ENCODE assay signal across 24 cellular contexts in the genomic region with DNA sequence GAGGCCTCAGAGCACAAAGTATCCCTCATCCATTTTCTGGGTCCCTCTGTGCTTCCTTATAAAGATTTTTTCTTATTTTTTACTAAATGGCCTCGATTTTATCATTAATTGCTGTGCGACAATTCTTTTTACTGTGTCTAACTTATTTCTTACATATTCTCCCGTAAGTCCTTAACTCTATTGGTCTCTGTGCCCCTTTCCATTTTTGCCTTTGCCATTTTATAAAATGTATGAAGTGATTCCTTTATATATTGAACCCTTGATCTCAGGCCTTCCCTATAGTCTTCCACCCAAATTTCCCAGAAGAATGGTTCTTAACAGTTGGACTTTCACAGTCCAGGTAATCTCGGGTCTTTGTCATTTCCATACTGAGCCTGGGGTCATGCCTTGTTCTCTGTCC.
"Had no signal": no experiment of that assay in that cellular context is flagged by ENCODE, and none has a peak within 500 bp of the region (broad histone marks: within the 10 kb centered on the region; RNA-seq: fewer than 3 reads in every experiment).

No MANE protein-coding gene starts in this region.

- H3K27me3 ChIP-seq: testis, thyroid gland, tibial artery, tibial nerve, transverse colon, upper lobe of left lung, upper lobe of right lung, uterus, vagina had no signal

- H3K27ac ChIP-seq: stomach, suprapubic skin, testis, thoracic aorta, thyroid gland, tibial artery, tibial nerve, transverse colon, upper lobe of left lung, upper lobe of right lung, uterus, vagina had no signal

- ATAC-seq: stimulated activated memory B cell treated with anti-CD40 and anti-IgM and Interleukin-4, amounts not matched to agents 10 μg/mL and 1 μg/mL and 100 μg/mL, for 72 hours; stimulated activated naive B cell treated with anti-CD40 and anti-IgM and Interleukin-4, amounts not matched to agents 10 μg/mL and 1 μg/mL and 100 μg/mL, for 72 hours; stimulated activated naive CD8-positive, alpha-beta T cell treated with anti-CD3 and anti-CD28 coated beads, Interleukin-15, Interleukin-2, amounts not matched to agents 100 U/mL and 50 U/mL, for 24 hours; upper lobe of right lung had no signal

- H3K4me3 ChIP-seq: stomach, suprapubic skin, testis, thoracic aorta, thyroid gland, tibial artery, tibial nerve, transverse colon, upper lobe of left lung, upper lobe of right lung, uterus, vagina had no signal

- H3K4me1 ChIP-seq: stomach, suprapubic skin, testis, thyroid gland, tibial artery, tibial nerve, transverse colon, upper lobe of left lung, upper lobe of right lung, uterus, vagina had no signal

- DNase-seq: stimulated activated CD4-positive, alpha-beta T cell treated with anti-CD3 and anti-CD28 coated beads, Interleukin-2, amount 100 ng/mL, for 48 hours; stimulated activated CD4-positive, alpha-beta T cell treated with anti-CD3 and anti-CD28 coated beads, Interleukin-4, amount 100 ng/mL, for 1 hour; stimulated activated CD4-positive, alpha-beta T cell treated with anti-CD3 and anti-CD28 coated beads, Interleukin-4, amount 100 ng/mL, for 24 hours; stimulated activated CD4-positive, alpha-beta T cell treated with anti-CD3 and anti-CD28 coated beads, Interleukin-4, amount 100 ng/mL, for 4 hours; stimulated activated CD8-positive, alpha-beta memory T cell treated with anti-CD3 and anti-CD28 coated beads, Interleukin-4, amount 100 ng/mL, for 48 hours; stimulated activated naive B cell treated with anti-CD40 and anti-IgM and Interleukin-4, amounts not matched to agents 10 μg/mL and 1 μg/mL and 100 μg/mL, for 72 hours; stimulated activated naive CD4-positive, alpha-beta T cell; stimulated activated naive CD4-positive, alpha-beta T cell treated with Interleukin-2 at 50 U/mL for 16 hours; stimulated activated naive CD8-positive, alpha-beta T cell treated with anti-CD3 and anti-CD28 coated beads, Interleukin-15, Interleukin-2, amounts not matched to agents 100 U/mL and 50 U/mL, for 24 hours; stomach; substantia nigra; testis; thyroid gland; transverse colon; trophoblast cell; upper lobe of left lung; uterus had no signal

- H3K9me3 ChIP-seq: stomach, suprapubic skin, testis, thoracic aorta, thyroid gland, tibial artery, tibial nerve, transverse colon, upper lobe of left lung, upper lobe of right lung, uterus, vagina had no signal

- H3K36me3 ChIP-seq: stomach, suprapubic skin, thoracic aorta, thyroid gland, tibial artery, tibial nerve, transverse colon, upper lobe of left lung, upper lobe of right lung, uterus, vagina had no signal
